34 cellular contexts compared by ENCODE assay signal in the genomic region with DNA sequence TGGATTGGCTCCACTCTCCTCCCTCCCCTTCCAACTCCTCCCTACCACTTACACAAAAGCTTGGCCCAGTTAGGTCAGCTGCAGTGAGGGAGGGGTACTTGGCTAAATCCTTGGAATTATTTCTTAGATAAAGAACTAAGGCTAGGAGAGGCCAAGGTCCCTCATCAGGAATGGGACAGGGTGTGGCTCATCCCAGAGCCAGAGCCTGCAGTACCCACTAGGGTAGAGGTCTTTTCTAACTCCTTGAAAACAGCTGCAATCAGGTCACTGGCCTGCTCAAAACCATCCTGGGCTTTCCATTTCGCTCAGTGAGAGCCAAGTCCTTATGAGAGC. TPM values are rescaled to one million over a fixed set of nuclear protein-coding genes. Genes with fewer than 3 reads are reported as not detected.
DNase-seq lines count a peak whose midpoint lies in the region; ATAC-seq, FAIRE-seq and TF ChIP-seq lines count a peak whose summit lies in the region.
"Had no signal": no experiment of that assay in that cellular context is flagged by ENCODE, and none has a peak within 500 bp of the region (broad histone marks: within the 10 kb centered on the region; RNA-seq: fewer than 3 reads in every experiment).

No MANE protein-coding gene starts in this region.

- WGBS in H1 (ENCODE audit: extremely low coverage in 1 of 2, insufficient coverage in 1 of 2, insufficient read length in 1 of 2, insufficient replicate concordance in 2 of 2, low coverage in 1 of 2, low lambda C conversion rate in 2 of 2, missing lambda C conversion rate in 1 of 2), 2 experiments, result 72% methylated on average over 1 of the region's 1 CpG; no CpG with 5 or more reads in 1 of the 2 experiments

- intact Hi-C loops in Caco-2 (cut with micrococcal nuclease; ENCODE audit: unreplicated experiment), result loop anchor here (1.0 to 10.0 kb wide), 3 partner anchors 8 to 173 kb away; no protein-coding TSS in a partner anchor
- intact Hi-C loops in naive thymus-derived CD4-positive, alpha-beta T cell (cut with micrococcal nuclease), result loop anchor here in 1 of 2 donors (5.0 kb wide), 1 partner anchor 36 kb away; a partner anchor contains a TSS

- FAIRE-seq in H1 (lab: Jason Lieb, UNC), result no peak
- FAIRE-seq: H54 had no signal

- H3K79me2 ChIP-seq in H1 (ENCODE audit: control insufficient read depth in 1 of 2, insufficient read depth in 2 of 2, low read length in 2 of 2), result no peaks in the 10 kb centered on the region; a peak in 1 of 4 replicates

- H3K56ac ChIP-seq in H1 (replicated peaks; ENCODE audit: insufficient read length, low read depth, low read length), result no peak overlapping the region

- H3K4me3 ChIP-seq in Caco-2 (ENCODE audit: low read depth, low read length) (no peak overlapping the region), NT2/D1 (ENCODE audit: insufficient read length, low read depth) (no peak overlapping the region), H1 (ENCODE audit: extremely low read depth in 1 of 4, insufficient read depth in 2 of 4, low read depth in 3 of 4, low read length in 4 of 4) (peak overlapping the region in 1 of 4 experiments; percentile 8; a peak in 2 of 8 replicates)
- no peak overlapping the region for H3K4me3 ChIP-seq in naive thymus-derived CD4-positive, alpha-beta T cell (ENCODE audit: low read length)
- H3K4me3 ChIP-seq: coronary artery, lower lobe of right lung, mucosa of descending colon, ovary, skin epidermis, upper lobe of right lung had no signal

- H3K27me3 Mint-ChIP-seq in Caco-2 (ENCODE audit: insufficient read depth, unreplicated experiment), result no peaks in the 10 kb centered on the region
- no peaks in the 10 kb centered on the region for H3K27me3 Mint-ChIP-seq in mesothelial cell of epicardium (ENCODE audit: low read depth)
- H3K27me3 Mint-ChIP-seq in naive thymus-derived CD4-positive, alpha-beta T cell, result peaks cover 0 to 34% (median 8%) of the 10 kb centered on the region in 5 donors

- H4K8ac ChIP-seq in H1 (ENCODE audit: extremely low read depth, insufficient read depth, low read length), result no peak overlapping the region

- no peak for TF ChIP-seq EP300 in H1 (IDR thresholded peaks at IDR 0.05; ENCODE audit: borderline replicate concordance in 1 of 2, low read depth in 2 of 2, low read length in 2 of 2)

- peak overlapping the region; percentile 59 to 78 for H3K4me2 ChIP-seq in H1 (ENCODE audit: insufficient read depth in 1 of 2, low read depth in 2 of 2, low read length in 2 of 2)

- H3K36me3 Mint-ChIP-seq in Caco-2 (ENCODE audit: insufficient read depth, unreplicated experiment), result peaks cover 30% of the 10 kb centered on the region
- no peaks in the 10 kb centered on the region for H3K36me3 Mint-ChIP-seq in mesothelial cell of epicardium
- H3K36me3 Mint-ChIP-seq in naive thymus-derived CD4-positive, alpha-beta T cell, result no peaks in the 10 kb centered on the region
- H3K36me3 Mint-ChIP-seq: activated naive CD8-positive, alpha-beta T cell; natural killer cell treated with Interleukin-12 subunit alpha and Interleukin-12 subunit beta and Interleukin-15 and Interleukin-18, amount 100 ng/mL, for 72 hours; T-cell had no signal

- no peak overlapping the region for H3K4ac ChIP-seq in H1 (replicated peaks; ENCODE audit: insufficient read length, low read depth, low read length)

- H3K18ac ChIP-seq in H1 (ENCODE audit: extremely low read depth, low read length), result peak overlapping the region; percentile 39; the same call in 1 of the 2 replicates

- H4K91ac ChIP-seq in H1 (replicated peaks; ENCODE audit: insufficient read length, low read length), result peak overlapping the region; percentile 23

- peaks cover 12% of the 10 kb centered on the region; the same call in 1 of the 2 replicates for H3K23me2 ChIP-seq in H1 (ENCODE audit: low read depth, low read length)

- POLR2A ChIA-PET in Caco-2 (lab: Charles Lee) (interaction anchor here (1.2 to 4.6 kb wide), 8 partner anchors 10 to 72 kb away, joined by 4 to 40 read pairs (median 10); a partner anchor contains a TSS), H1 (lab: Charles Lee; ENCODE audit: partially characterized antibody) (interaction anchor here (1.0 to 12.8 kb wide), 3 partner anchors 11 to 22 kb away, joined by 3 to 135 read pairs (median 12); no protein-coding TSS in a partner anchor)
- POLR2A ChIA-PET in naive thymus-derived CD4-positive, alpha-beta T cell (lab: Charles Lee), result no interaction called here

- peak overlapping the region; percentile 90 for H3K4me3 Mint-ChIP-seq in Caco-2 (ENCODE audit: unreplicated experiment)
- H3K4me3 Mint-ChIP-seq in mesothelial cell of epicardium, result no peak overlapping the region
- H3K4me3 Mint-ChIP-seq in naive thymus-derived CD4-positive, alpha-beta T cell, result peak overlapping the region in 3 of 10 donors; percentile 9 to 54 (median 16)
- H3K4me3 Mint-ChIP-seq: activated CD4-positive, alpha-beta T cell treated with anti-CD3 and anti-CD28 coated beads, Interleukin-2, amount 10 ng/mL, durations not matched to agents 7 days and 5 days; natural killer cell treated with Interleukin-12 subunit alpha and Interleukin-12 subunit beta and Interleukin-15 and Interleukin-18, amount 100 ng/mL, for 72 hours had no signal

- H2BK20ac ChIP-seq in H1 (ENCODE audit: low read length), result peak overlapping the region; percentile 88; the same call in 1 of the 2 replicates

- H2AK5ac ChIP-seq in H1 (ENCODE audit: low read depth, low read length), result no peak overlapping the region

- H3K27ac Mint-ChIP-seq in Caco-2 (ENCODE audit: unreplicated experiment) (peak overlapping the region; percentile 72), mesothelial cell of epicardium (peak overlapping the region; percentile 58)
- no peak overlapping the region for H3K27ac Mint-ChIP-seq in naive thymus-derived CD4-positive, alpha-beta T cell
- H3K27ac Mint-ChIP-seq: activated CD4-positive, alpha-beta T cell treated with anti-CD3 and anti-CD28 coated beads, Interleukin-2, amount 10 ng/mL, durations not matched to agents 7 days and 5 days; activated naive CD8-positive, alpha-beta T cell; natural killer cell treated with Interleukin-12 subunit alpha and Interleukin-12 subunit beta and Interleukin-15 and Interleukin-18, amount 100 ng/mL, for 72 hours; T-cell had no signal

- H3K4me1 ChIP-seq in Caco-2, result peaks cover 52% of the 10 kb centered on the region
- peaks cover 6% of the 10 kb centered on the region for H3K4me1 ChIP-seq in NT2/D1 (ENCODE audit: insufficient read depth, insufficient read length)
- peaks cover 29 to 53% (median 31%) of the 10 kb centered on the region in 4 experiments for H3K4me1 ChIP-seq in H1 (replicated peaks in 1 of 4; ENCODE audit: control insufficient read depth in 3 of 4, insufficient read depth in 4 of 4, low read length in 3 of 4)
- peaks cover 0 to 9% of the 10 kb centered on the region in 2 donors for H3K4me1 ChIP-seq in naive thymus-derived CD4-positive, alpha-beta T cell (ENCODE audit: control insufficient read depth in 2 of 2, insufficient read depth in 2 of 2, low read length in 2 of 2)

- H3K9me3 ChIP-seq in Caco-2 (no peaks in the 10 kb centered on the region), NT2/D1 (ENCODE audit: insufficient read depth, low read length) (no peaks in the 10 kb centered on the region), H1 (ENCODE audit: insufficient read depth in 2 of 2, low read depth in 1 of 2, low read length in 1 of 2) (no peaks in the 10 kb centered on the region)
- H3K9me3 ChIP-seq in naive thymus-derived CD4-positive, alpha-beta T cell (ENCODE audit: control insufficient read depth in 2 of 3, low read length in 3 of 3), result no peaks in the 10 kb centered on the region
- H3K9me3 ChIP-seq: lower lobe of right lung, mucosa of descending colon, ovary, upper lobe of right lung had no signal

- TF ChIP-seq RAD21 in H1 (IDR thresholded peaks at IDR 0.05 in 1 of 2, conservative IDR thresholded peaks at IDR 0.05 in 1 of 2; ENCODE audit: low read depth in 2 of 2, low read length in 2 of 2), result no peak

- no peak overlapping the region for H2BK15ac ChIP-seq in H1 (ENCODE audit: low read length)

- H3K14ac ChIP-seq in H1 (ENCODE audit: insufficient read length), result no peak overlapping the region

- no peaks in the 10 kb centered on the region for H3K9me3 Mint-ChIP-seq in Caco-2 (ENCODE audit: unreplicated experiment)
- H3K9me3 Mint-ChIP-seq in mesothelial cell of epicardium, result no peaks in the 10 kb centered on the region
- H3K9me3 Mint-ChIP-seq in naive thymus-derived CD4-positive, alpha-beta T cell, result no peaks in the 10 kb centered on the region
- H3K9me3 Mint-ChIP-seq: activated CD4-positive, alpha-beta T cell treated with anti-CD3 and anti-CD28 coated beads, Interleukin-2, amount 10 ng/mL, durations not matched to agents 7 days and 5 days; natural killer cell treated with Interleukin-12 subunit alpha and Interleukin-12 subunit beta and Interleukin-15 and Interleukin-18, amount 100 ng/mL, for 72 hours; T-cell had no signal

- no peaks in the 10 kb centered on the region for H4K20me1 ChIP-seq in H1 (replicated peaks in 1 of 2; ENCODE audit: control insufficient read depth in 1 of 2, insufficient read depth in 2 of 2, low read length in 2 of 2)

- no peak overlapping the region for H3K23ac ChIP-seq in H1 (ENCODE audit: insufficient read length)

- no peaks in the 10 kb centered on the region for H3K79me1 ChIP-seq in H1 (ENCODE audit: low read depth, low read length)

- no peak for TF ChIP-seq POLR2A in H1 (IDR thresholded peaks at IDR 0.05; ENCODE audit: control extremely low read depth in 1 of 2, low read depth in 2 of 2, low read length in 2 of 2)

- ATAC-seq in HG03354 (IDR thresholded peaks at IDR 0.05; ENCODE audit: poor library complexity, severe bottlenecking, unreplicated experiment) (no peak), HG03342 (IDR thresholded peaks at IDR 0.05; ENCODE audit: unreplicated experiment) (no peak), GM18498 (IDR thresholded peaks at IDR 0.05; ENCODE audit: unreplicated experiment) (no peak)
- no peak for ATAC-seq in naive thymus-derived CD4-positive, alpha-beta T cell
- ATAC-seq: natural killer cell treated with Interleukin-12 subunit alpha and Interleukin-12 subunit beta and Interleukin-15 and Interleukin-18, amount 100 ng/mL, for 72 hours; T-cell; upper lobe of right lung had no signal

- H2BK12ac ChIP-seq in H1 (ENCODE audit: low read depth, low read length), result peak overlapping the region; percentile 69; the same call in 1 of the 2 replicates

- H4K5ac ChIP-seq in H1 (ENCODE audit: insufficient read length, low read depth, low read length), result no peak overlapping the region

- peak overlapping the region; percentile 70 for H2BK120ac ChIP-seq in H1 (replicated peaks; ENCODE audit: low read depth, low read length)

- DNase-seq in Caco-2 (peak in 1 of 2 experiments; percentile 86), NT2/D1 (ENCODE audit: low read depth, low spot score) (peak; percentile 55), H1 (ENCODE audit: low read depth in 1 of 2, low spot score in 2 of 2) (no peak), mesothelial cell of epicardium (ENCODE audit: low spot score in 2 of 2, unreplicated experiment in 2 of 2) (no peak)
- no peak for DNase-seq in naive thymus-derived CD4-positive, alpha-beta T cell
- DNase-seq: activated CD4-positive, alpha-beta T cell treated with anti-CD3 and anti-CD28 coated beads, Interleukin-2, amount 10 ng/mL, durations not matched to agents 7 days and 5 days; activated effector memory CD4-positive, alpha-beta T cell treated with Interleukin-2 at 50 U/mL for 16 hours; activated T-cell treated with anti-CD3 and anti-CD28 coated beads, Interleukin-2, amount 50 U/mL, for 1 hour; effector memory CD4-positive, alpha-beta T cell; erythroblast; NCI-H1092; retina; RPMI8226; stimulated activated naive CD4-positive, alpha-beta T cell; T-cell; upper lobe of right lung had no signal

- H3K27ac ChIP-seq in H1 (ENCODE audit: low read depth, low read length), result no peak overlapping the region
- H3K27ac ChIP-seq in naive thymus-derived CD4-positive, alpha-beta T cell (ENCODE audit: low read depth, low read length), result no peak overlapping the region
- H3K27ac ChIP-seq: coronary artery, lower lobe of right lung, ovary, skin epidermis, upper lobe of right lung had no signal

- H3K4me1 Mint-ChIP-seq in Caco-2 (ENCODE audit: low read depth, unreplicated experiment) (peaks cover 31% of the 10 kb centered on the region), mesothelial cell of epicardium (peaks cover 29% of the 10 kb centered on the region)
- H3K4me1 Mint-ChIP-seq in naive thymus-derived CD4-positive, alpha-beta T cell, result peaks cover 4 to 18% (median 9%) of the 10 kb centered on the region in 7 donors

- no peaks in the 10 kb centered on the region for H3K27me3 ChIP-seq in Caco-2 (replicated peaks; ENCODE audit: control insufficient read depth, insufficient read depth, low read length)
- H3K27me3 ChIP-seq in NT2/D1 (ENCODE audit: insufficient read depth, insufficient read length), result peaks cover 30% of the 10 kb centered on the region
- H3K27me3 ChIP-seq in H1 (replicated peaks in 1 of 4; ENCODE audit: control insufficient read depth in 3 of 4, extremely low read depth in 1 of 4, insufficient read depth in 3 of 4, low read length in 3 of 4), result peaks cover 0 to 28% (median 12%) of the 10 kb centered on the region in 4 experiments; a peak in 5 of 7 replicates
- H3K27me3 ChIP-seq in naive thymus-derived CD4-positive, alpha-beta T cell (ENCODE audit: control insufficient read depth in 2 of 2, insufficient read depth in 2 of 2, low read length in 2 of 2), result no peaks in the 10 kb centered on the region
- H3K27me3 ChIP-seq: ovary, upper lobe of right lung had no signal

- TF ChIP-seq CTCF in Caco-2 (IDR thresholded peaks at IDR 0.05; ENCODE audit: insufficient read depth in 1 of 2, low read depth in 1 of 2, low read length in 1 of 2, severe bottlenecking in 1 of 2, unreplicated experiment in 1 of 2), result no peak
- no peak for TF ChIP-seq CTCF in H1 (IDR thresholded peaks at IDR 0.05; ENCODE audit: control extremely low read depth in 1 of 3, insufficient read depth in 1 of 3, low read depth in 1 of 3, low read length in 3 of 3)
- no peak for TF ChIP-seq CTCF in mesothelial cell of epicardium (IDR thresholded peaks at IDR 0.05; ENCODE audit: unreplicated experiment)

- no TSS peak for BruUV-seq in Caco-2 (replicated peaks; lab: Mats Ljungman, UMichigan)

- H2BK5ac ChIP-seq in H1 (ENCODE audit: low read depth, low read length), result peak overlapping the region; percentile 53; the same call in 1 of the 2 replicates

- H3K9ac ChIP-seq in NT2/D1 (ENCODE audit: insufficient read length, low read depth), result no peak overlapping the region
- H3K9ac ChIP-seq in H1 (replicated peaks in 1 of 4; ENCODE audit: extremely low read depth in 1 of 4, low read depth in 3 of 4, low read length in 3 of 4), result no peak overlapping the region

- H2AFZ ChIP-seq in H1 (ENCODE audit: low read length), result no peak overlapping the region

- H3K36me3 ChIP-seq in Caco-2 (ENCODE audit: control insufficient read depth, insufficient read depth, low read length) (peaks cover 6% of the 10 kb centered on the region), NT2/D1 (ENCODE audit: insufficient read depth, insufficient read length, low read length) (no peaks in the 10 kb centered on the region), H1 (ENCODE audit: control insufficient read depth in 2 of 4, insufficient read depth in 4 of 4, low read length in 3 of 4) (no peaks in the 10 kb centered on the region)
- no peaks in the 10 kb centered on the region for H3K36me3 ChIP-seq in naive thymus-derived CD4-positive, alpha-beta T cell (ENCODE audit: control insufficient read depth in 2 of 3, insufficient read depth in 3 of 3, low read length in 3 of 3)
- H3K36me3 ChIP-seq: ovary, upper lobe of right lung had no signal

- CTCF ChIA-PET in Caco-2 (lab: Charles Lee) (interaction anchor here (0.6 to 3.0 kb wide), 10 partner anchors 8 to 528 kb away, joined by 3 to 40 read pairs (median 4); a partner anchor contains a TSS), H1 (lab: Charles Lee; ENCODE audit: partially characterized antibody) (interaction anchor here (0.7 to 5.8 kb wide), 9 partner anchors 9 to 86 kb away, joined by 3 to 52 read pairs (median 5); a partner anchor contains a TSS)
- CTCF ChIA-PET in naive thymus-derived CD4-positive, alpha-beta T cell (lab: Charles Lee), result interaction anchor here (4.0 kb wide), 1 partner anchor 9 kb away, joined by 15 read pairs; no protein-coding TSS in a partner anchor

RNA-seq across cellular contexts. Expression of a gene that starts 1.9 kb away (rescaled TPM):
- 114 and 128 TPM in 2 replicates for total RNA-seq in Caco-2 (2022)
- 7.1 and 8.7 TPM in 2 replicates for total RNA-seq in H1 (2021; fragmentation: NEBNext Ultra II Directional; extraction: Animal tissue kit (Norgen Biotek cat#: 25700))
- 5.3 and 5.9 TPM in 2 replicates for polyA plus RNA-seq in H1 (2011; rRNA removed)
- polyA plus RNA-seq in H1 (2011; cell fraction: cytosol; rRNA removed), result 3.6 TPM
- 7.7 TPM for polyA plus RNA-seq in H1 (2011; cell fraction: nucleus; rRNA removed)
- polyA plus RNA-seq in H1 (2012, experiment 1 of 2), result 5.4 to 7.1 TPM (median 6.5 TPM) in 4 replicates
- 6.1 TPM for polyA plus RNA-seq in H1 (2012, experiment 2 of 2)
- polyA plus RNA-seq in H1 (2013, experiment 1 of 2), result 10.0 TPM
- 9.6 TPM for polyA plus RNA-seq in H1 (2013, experiment 2 of 2)
- polyA minus RNA-seq in H1 (2011; rRNA and poly(A)+ RNA removed), result 7.4 and 10.2 TPM in 2 replicates
- polyA minus RNA-seq in H1 (2011; cell fraction: cytosol; rRNA and poly(A)+ RNA removed), result 4.5 TPM
- 10.5 TPM for polyA minus RNA-seq in H1 (2011; cell fraction: nucleus; rRNA and poly(A)+ RNA removed)
- 13.3 to 15.2 TPM (median 13.5 TPM) in 3 replicates for total RNA-seq in mesothelial cell of epicardium
- total RNA-seq in naive thymus-derived CD4-positive, alpha-beta T cell, result 1 to 10 TPM; 1.9 to 5.1 (median 3.6) TPM
- polyA plus RNA-seq in naive thymus-derived CD4-positive, alpha-beta T cell, result 1 to 10 TPM; 1.8 to 3.3 TPM

RNA-seq across cellular contexts. Expression of a gene that starts 36.4 kb away (rescaled TPM):
- total RNA-seq in Caco-2 (2022) (32.8 and 34.4 TPM in 2 replicates), mesothelial cell of epicardium (17.3 to 19.0 TPM (median 17.3 TPM) in 3 replicates)
- 6.5 and 9.2 TPM in 2 replicates for total RNA-seq in H1 (2021; fragmentation: NEBNext Ultra II Directional; extraction: Animal tissue kit (Norgen Biotek cat#: 25700))
- polyA plus RNA-seq in H1 (2011; rRNA removed), result 5.8 and 6.1 TPM in 2 replicates
- polyA plus RNA-seq in H1 (2011; cell fraction: cytosol; rRNA removed), result 3.7 TPM
- polyA plus RNA-seq in H1 (2011; cell fraction: nucleus; rRNA removed), result 9.4 TPM
- 4.2 to 7.6 TPM (median 6.5 TPM) in 4 replicates for polyA plus RNA-seq in H1 (2012, experiment 1 of 2)
- 5.4 TPM for polyA plus RNA-seq in H1 (2012, experiment 2 of 2)
- polyA plus RNA-seq in H1 (2013, experiment 1 of 2), result 4.0 TPM
- polyA plus RNA-seq in H1 (2013, experiment 2 of 2), result 4.0 TPM
- 11.7 and 15.0 TPM in 2 replicates for polyA minus RNA-seq in H1 (2011; rRNA and poly(A)+ RNA removed)
- polyA minus RNA-seq in H1 (2011; cell fraction: cytosol; rRNA and poly(A)+ RNA removed), result 5.9 TPM
- 6.6 TPM for polyA minus RNA-seq in H1 (2011; cell fraction: nucleus; rRNA and poly(A)+ RNA removed)
- total RNA-seq in naive thymus-derived CD4-positive, alpha-beta T cell, result 10 to 100 TPM; 21.8 to 34.1 (median 27.2) TPM
- 1 to 10 TPM; 5.2 to 8.4 TPM for polyA plus RNA-seq in naive thymus-derived CD4-positive, alpha-beta T cell

RNA-seq across cellular contexts. Expression of a gene that starts 37.8 kb away (rescaled TPM):
- total RNA-seq in Caco-2 (2022), result 273 and 298 TPM in 2 replicates
- not detected in 2 replicates for total RNA-seq in H1 (2021; fragmentation: NEBNext Ultra II Directional; extraction: Animal tissue kit (Norgen Biotek cat#: 25700))
- polyA plus RNA-seq in H1 (2011; rRNA removed), result 0.18 and 0.38 TPM in 2 replicates
- 0.26 TPM for polyA plus RNA-seq in H1 (2011; cell fraction: cytosol; rRNA removed)
- 0.64 TPM for polyA plus RNA-seq in H1 (2011; cell fraction: nucleus; rRNA removed)
- polyA plus RNA-seq in H1 (2012, experiment 1 of 2), result 0.36 to 0.55 TPM (median 0.46 TPM) in 4 replicates
- polyA plus RNA-seq in H1 (2012, experiment 2 of 2), result 0.52 TPM
- 0.22 TPM for polyA plus RNA-seq in H1 (2013, experiment 1 of 2)
- 0.13 TPM for polyA plus RNA-seq in H1 (2013, experiment 2 of 2)
- 0.28 TPM in 1 of 2 replicates, not detected in the other for polyA minus RNA-seq in H1 (2011; rRNA and poly(A)+ RNA removed)
- not detected for polyA minus RNA-seq in H1 (2011; cell fraction: cytosol; rRNA and poly(A)+ RNA removed)
- polyA minus RNA-seq in H1 (2011; cell fraction: nucleus; rRNA and poly(A)+ RNA removed), result 1.1 TPM
- total RNA-seq in mesothelial cell of epicardium, result 0.47 to 0.51 TPM (median 0.50 TPM) in 3 replicates
- total RNA-seq in naive thymus-derived CD4-positive, alpha-beta T cell, result under 1 TPM in 2 of 5 experiments, not detected in 3; 0.19 to 0.65 TPM
- under 1 TPM in 1 of 2 donors, not detected in 1; 0.08 TPM for polyA plus RNA-seq in naive thymus-derived CD4-positive, alpha-beta T cell
- total RNA-seq: Daoy, glomerular endothelial cell, kidney epithelial cell had no signal

RNA-seq across cellular contexts. Expression of a gene that starts 42.9 kb away (rescaled TPM):
- total RNA-seq in Caco-2 (2022) (not detected in 2 replicates), mesothelial cell of epicardium (not detected in 3 replicates)
- total RNA-seq in H1 (2021; fragmentation: NEBNext Ultra II Directional; extraction: Animal tissue kit (Norgen Biotek cat#: 25700)), result not detected in 2 replicates
- not detected in 2 replicates for polyA plus RNA-seq in H1 (2011; rRNA removed)
- polyA plus RNA-seq in H1 (2011; cell fraction: cytosol; rRNA removed), result not detected
- polyA plus RNA-seq in H1 (2011; cell fraction: nucleus; rRNA removed), result not detected
- not detected in 4 replicates for polyA plus RNA-seq in H1 (2012, experiment 1 of 2)
- polyA plus RNA-seq in H1 (2012, experiment 2 of 2), result not detected
- not detected for polyA plus RNA-seq in H1 (2013, experiment 1 of 2)
- polyA plus RNA-seq in H1 (2013, experiment 2 of 2), result not detected
- polyA minus RNA-seq in H1 (2011; rRNA and poly(A)+ RNA removed), result not detected in 2 replicates
- not detected for polyA minus RNA-seq in H1 (2011; cell fraction: cytosol; rRNA and poly(A)+ RNA removed)
- not detected for polyA minus RNA-seq in H1 (2011; cell fraction: nucleus; rRNA and poly(A)+ RNA removed)
- total RNA-seq in naive thymus-derived CD4-positive, alpha-beta T cell, result not detected
- not detected for polyA plus RNA-seq in naive thymus-derived CD4-positive, alpha-beta T cell
- total RNA-seq: activated CD4-positive, alpha-beta T cell treated with anti-CD3 and anti-CD28 coated beads, Interleukin-2, amount 10 ng/mL, durations not matched to agents 7 days and 5 days; activated CD8-positive, alpha-beta memory T cell treated with anti-CD3 and anti-CD28 coated beads for 36 hours; bronchial epithelial cell; Daoy; glomerular endothelial cell; kidney epithelial cell; lower lobe of right lung; mucosa of descending colon; natural killer cell treated with Interleukin-12 subunit alpha and Interleukin-12 subunit beta and Interleukin-15 and Interleukin-18, amount 100 ng/mL, for 72 hours; OCI-LY7; ovary; SK-MEL-5; T-cell; upper lobe of right lung had no signal
- polyA plus RNA-seq: ovary had no signal

RNA-seq across cellular contexts. Expression of a gene that starts 50.6 kb away (rescaled TPM):
- total RNA-seq in Caco-2 (2022), result 257 and 265 TPM in 2 replicates
- total RNA-seq in H1 (2021; fragmentation: NEBNext Ultra II Directional; extraction: Animal tissue kit (Norgen Biotek cat#: 25700)), result 74.0 and 75.3 TPM in 2 replicates
- 76.1 and 92.3 TPM in 2 replicates for polyA plus RNA-seq in H1 (2011; rRNA removed)
- polyA plus RNA-seq in H1 (2011; cell fraction: cytosol; rRNA removed), result 73.8 TPM
- 73.2 TPM for polyA plus RNA-seq in H1 (2011; cell fraction: nucleus; rRNA removed)
- polyA plus RNA-seq in H1 (2012, experiment 1 of 2), result 70.2 to 81.0 TPM (median 78.6 TPM) in 4 replicates
- polyA plus RNA-seq in H1 (2012, experiment 2 of 2), result 90.8 TPM
- polyA plus RNA-seq in H1 (2013, experiment 1 of 2), result 54.0 TPM
- polyA plus RNA-seq in H1 (2013, experiment 2 of 2), result 54.4 TPM
- 64.2 and 65.9 TPM in 2 replicates for polyA minus RNA-seq in H1 (2011; rRNA and poly(A)+ RNA removed)
- 35.7 TPM for polyA minus RNA-seq in H1 (2011; cell fraction: cytosol; rRNA and poly(A)+ RNA removed)
- 29.5 TPM for polyA minus RNA-seq in H1 (2011; cell fraction: nucleus; rRNA and poly(A)+ RNA removed)
- 60.8 to 61.0 TPM (median 60.9 TPM) in 3 replicates for total RNA-seq in mesothelial cell of epicardium
- total RNA-seq in naive thymus-derived CD4-positive, alpha-beta T cell, result 10 to 100 TPM; 27.9 to 64.9 (median 29.8) TPM
- polyA plus RNA-seq in naive thymus-derived CD4-positive, alpha-beta T cell, result 10 to 100 TPM; 85.0 to 89.3 TPM

Comparison
In these comparisons a context has a peak if more than half of its experiments do, and no peak if none do; other contexts are left out.
1. H3K27ac Mint-ChIP-seq: peak in Caco-2 (single experiment) and mesothelial cell of epicardium (single experiment); none in naive thymus-derived CD4-positive, alpha-beta T cell (0 of 9).
2. RNA of a gene that starts 37.8 kb away (total RNA-seq): 273 to 298 TPM in Caco-2; 0.47 to 0.51 TPM in mesothelial cell of epicardium, 0.19 to 0.65 TPM in naive thymus-derived CD4-positive, alpha-beta T cell and not detected in H1; every median in the first group is over 100 times any median in the second.